4 cellular contexts compared by ENCODE assay signal in genomic region chr12:125164541-125164940, GRCh38.
"Had no signal": no experiment of that assay in that cellular context is flagged by ENCODE, and none has a peak within 500 bp of the region (broad histone marks: within the 10 kb centered on the region; RNA-seq: fewer than 3 reads in every experiment).

No MANE protein-coding gene starts in this region.

- H3K27ac Mint-ChIP-seq: GM23338, H9 had no signal

- H3K4me1 Mint-ChIP-seq: GM23338 had no signal

- ATAC-seq: GM23338 had no signal

- H3K4me3 Mint-ChIP-seq: GM23338, H9 had no signal

- DNase-seq: H9, HCEC 1CT, IMR-90 had no signal
